In genomic region chr5:135547590-135548254, GRCh38 we compare ENCODE assay signal across 18 cellular contexts. TPM values are rescaled to one million over a fixed set of nuclear protein-coding genes. Genes with fewer than 3 reads are reported as not detected.
A peak's percentile ranks its signal among the peaks of the same experiment; 100 is the strongest.
DNase-seq lines count a peak whose midpoint lies in the region; ATAC-seq, FAIRE-seq and TF ChIP-seq lines count a peak whose summit lies in the region.
"Had no signal": no experiment of that assay in that cellular context is flagged by ENCODE, and none has a peak within 500 bp of the region (broad histone marks: within the 10 kb centered on the region; RNA-seq: fewer than 3 reads in every experiment).

No MANE protein-coding gene starts in this region.

- no peaks in the 10 kb centered on the region for H3K36me3 ChIP-seq in mesendoderm (ENCODE audit: control insufficient read depth, insufficient read depth, low read length)
- H3K36me3 ChIP-seq: BLaER1 treated with 17β-estradiol and CSF1 and Interleukin-3, amounts not matched to agents 10 nM and 100 nM had no signal

- no peak for TF ChIP-seq POLR2A in H54 (IDR thresholded peaks at IDR 0.05; ENCODE audit: low read depth, low read length)

- H2AK5ac ChIP-seq in mesendoderm (ENCODE audit: low read length) = no peak overlapping the region

- no peak overlapping the region for H3K9ac ChIP-seq in mesendoderm (ENCODE audit: low read length)
- H3K9ac ChIP-seq: BLaER1 treated with 17β-estradiol and CSF1 and Interleukin-3, amounts not matched to agents 10 nM and 100 nM had no signal

- H2BK120ac ChIP-seq in mesendoderm (ENCODE audit: low read depth, low read length) = no peak overlapping the region

- H3K4me1 ChIP-seq in mesendoderm (ENCODE audit: control insufficient read depth, low read depth, low read length) = no peaks in the 10 kb centered on the region

- peak; percentile 63 for DNase-seq in NCI-H2196 (lab: John Stamatoyannopoulos, UW; ENCODE audit: unreplicated experiment)
- no peak for DNase-seq in NCI-H2196 treated with DMSO at 0.1 percent for 48 hours (lab: John Stamatoyannopoulos, UW; ENCODE audit: unreplicated experiment)
- DNase-seq in NCI-H187 treated with DMSO at 0.1 percent for 48 hours (lab: John Stamatoyannopoulos, UW) = peak; percentile 76
- DNase-seq in NCI-H345 treated with DMSO at 0.1 percent for 48 hours (lab: John Stamatoyannopoulos, UW; ENCODE audit: unreplicated experiment) = peak; percentile 43
- DNase-seq in mesendoderm = no peak
- no peak for DNase-seq in H54 (ENCODE audit: insufficient read length, low spot score)
- DNase-seq: DMS 273 treated with DMSO at 0.1 percent for 48 hours, H9, IMR-90, NCI-H2171 treated with DMSO at 0.1 percent for 48 hours, NCI-H526 treated with DMSO at 0.1 percent for 48 hours, OCI-M1, T-helper 2 cell had no signal

- no peak overlapping the region for H3K27ac ChIP-seq in mesendoderm (ENCODE audit: low read depth, low read length)
- H3K27ac ChIP-seq: BLaER1 treated with 17β-estradiol and CSF1 and Interleukin-3, amounts not matched to agents 10 nM and 100 nM; RWPE1 had no signal

- no peak overlapping the region for H4K5ac ChIP-seq in mesendoderm (ENCODE audit: low read length)

- H3K4me2 ChIP-seq in mesendoderm (ENCODE audit: low read length) = no peak overlapping the region
- H3K4me2 ChIP-seq: BLaER1 treated with 17β-estradiol and CSF1 and Interleukin-3, amounts not matched to agents 10 nM and 100 nM had no signal

- no peak overlapping the region for H3K23ac ChIP-seq in mesendoderm (ENCODE audit: low read length)

- no peak overlapping the region for H2BK5ac ChIP-seq in mesendoderm (ENCODE audit: low read length)

- H3K4me3 ChIP-seq in mesendoderm (ENCODE audit: low read length) = no peak overlapping the region
- H3K4me3 ChIP-seq: BLaER1 treated with 17β-estradiol and CSF1 and Interleukin-3, amounts not matched to agents 10 nM and 100 nM had no signal

- no peaks in the 10 kb centered on the region for H3K79me1 ChIP-seq in mesendoderm (ENCODE audit: low read length)

- no peak overlapping the region for H4K8ac ChIP-seq in mesendoderm (ENCODE audit: low read depth, low read length)

- H3K79me2 ChIP-seq in mesendoderm (ENCODE audit: control insufficient read depth, insufficient read depth, low read length) = no peaks in the 10 kb centered on the region

- WGBS in mesendoderm (ENCODE audit: extremely low coverage, insufficient coverage, low lambda C conversion rate) = no CpG with 5 or more reads among the region's 8 CpGs

- H3K18ac ChIP-seq in mesendoderm (ENCODE audit: low read length) = no peak overlapping the region

- no peak overlapping the region for H3K4ac ChIP-seq in mesendoderm (ENCODE audit: low read depth, low read length)

- ATAC-seq in HG02884 (IDR thresholded peaks at IDR 0.05; ENCODE audit: unreplicated experiment) = no peak

- peaks cover 65% of the 10 kb centered on the region for H3K27me3 ChIP-seq in mesendoderm (ENCODE audit: insufficient read depth, low read length, poor library complexity)

- H2BK15ac ChIP-seq in mesendoderm (replicated peaks; ENCODE audit: low read depth) = no peak overlapping the region

- H3K56ac ChIP-seq in mesendoderm (ENCODE audit: low read length) = no peak overlapping the region

- no peak for FAIRE-seq in H54 (lab: Jason Lieb, UNC)
- FAIRE-seq: A204.1, GM19239 had no signal

RNA-seq across cellular contexts. Expression of gene NEUROG1, which starts 12.0 kb away (rescaled TPM):
- polyA plus RNA-seq in mesendoderm (2013, experiment 1 of 2) = not detected
- polyA plus RNA-seq in mesendoderm (2013, experiment 2 of 2) = not detected
- polyA plus RNA-seq: IMR-90 had no signal

RNA-seq across cellular contexts. Expression of gene CXCL14, which starts 31.1 kb away (rescaled TPM):
- polyA plus RNA-seq in mesendoderm (2013, experiment 1 of 2) = 25.5 TPM
- polyA plus RNA-seq in mesendoderm (2013, experiment 2 of 2) = 27.4 TPM
- polyA plus RNA-seq: IMR-90 had no signal

Comparison
In these comparisons a context has a peak if more than half of its experiments do, and no peak if none do; other contexts are left out.
1. DNase-seq: peak in NCI-H2196 (single experiment), NCI-H187 treated with DMSO at 0.1 percent for 48 hours (single experiment) and NCI-H345 treated with DMSO at 0.1 percent for 48 hours (single experiment); none in NCI-H2196 treated with DMSO at 0.1 percent for 48 hours (single experiment), mesendoderm (single experiment) and H54 (single experiment).